ENCODE assay signal across 28 cellular contexts in genomic region chr16:23562505-23562904, GRCh38.
"Had no signal": no experiment of that assay in that cellular context is flagged by ENCODE, and none has a peak within 500 bp of the region (broad histone marks: within the 10 kb centered on the region; RNA-seq: fewer than 3 reads in every experiment).

No MANE protein-coding gene starts in this region.

- H3K27me3 Mint-ChIP-seq: dendritic cell treated with granulocyte-macrophage colony-stimulating factor and Interleukin-4, amounts not matched to agents 40 ng/mL and 50 ng/mL, for 4 days; memory B cell; progenitor cell of endocrine pancreas; stimulated activated naive CD8-positive, alpha-beta T cell treated with anti-CD3 and anti-CD28 coated beads, Interleukin-15, amount 100 ng/mL, for 72 hours had no signal

- H3K9me3 ChIP-seq: colonic mucosa, gastroesophageal sphincter, heart left ventricle, right atrium auricular region, sigmoid colon, suprapubic skin, thyroid gland, upper lobe of left lung had no signal

- H3K4me1 Mint-ChIP-seq: endodermal cell had no signal

- H2AFZ ChIP-seq: hepatocyte, neural progenitor cell, parathyroid adenoma had no signal

- H3K27ac Mint-ChIP-seq: dendritic cell treated with granulocyte-macrophage colony-stimulating factor and Interleukin-4, amounts not matched to agents 40 ng/mL and 50 ng/mL, for 4 days; endodermal cell; memory B cell; neural progenitor cell; progenitor cell of endocrine pancreas had no signal

- H3K4me2 ChIP-seq: hepatocyte, neural progenitor cell had no signal

- H3K4me3 Mint-ChIP-seq: dendritic cell treated with granulocyte-macrophage colony-stimulating factor and Interleukin-4, amounts not matched to agents 40 ng/mL and 50 ng/mL, for 4 days; endodermal cell; memory B cell; natural killer cell; neural progenitor cell; stimulated activated naive CD8-positive, alpha-beta T cell treated with anti-CD3 and anti-CD28 coated beads, Interleukin-15, amount 100 ng/mL, for 72 hours had no signal

- H3K4me1 ChIP-seq: colonic mucosa, parathyroid adenoma had no signal

- H3K27ac ChIP-seq: colonic mucosa, epithelial cell of prostate, gastroesophageal sphincter, heart left ventricle, hepatocyte, neural progenitor cell, parathyroid adenoma, sigmoid colon, skin epidermis, suprapubic skin, thyroid gland, upper lobe of left lung had no signal

- H3K9ac ChIP-seq: neural progenitor cell, parathyroid adenoma had no signal

- DNase-seq: colonic mucosa; effector CD8-positive, alpha-beta T cell; endodermal cell; foreskin fibroblast; heart left ventricle; kidney; natural killer cell; sigmoid colon; stimulated activated CD4-positive, alpha-beta T cell treated with anti-CD3 and anti-CD28 coated beads, Interleukin-15, amount 100 ng/mL, for 24 hours; stimulated activated CD4-positive, alpha-beta T cell treated with anti-CD3 and anti-CD28 coated beads, Interleukin-2, amount 100 ng/mL, for 48 hours; stimulated activated naive CD4-positive, alpha-beta T cell; stimulated activated naive CD8-positive, alpha-beta T cell treated with anti-CD3 and anti-CD28 coated beads, Interleukin-15, amount 100 ng/mL, for 72 hours; thyroid gland; upper lobe of left lung had no signal

- ATAC-seq: esophagus mucosa; gastroesophageal sphincter; heart left ventricle; left lobe of liver; natural killer cell; stimulated activated naive CD8-positive, alpha-beta T cell treated with anti-CD3 and anti-CD28 coated beads, Interleukin-15, amount 100 ng/mL, for 72 hours had no signal

- H3K9me3 Mint-ChIP-seq: dendritic cell treated with granulocyte-macrophage colony-stimulating factor and Interleukin-4, amounts not matched to agents 40 ng/mL and 50 ng/mL, for 4 days; endodermal cell; memory B cell; natural killer cell; neural progenitor cell; stimulated activated naive CD8-positive, alpha-beta T cell treated with anti-CD3 and anti-CD28 coated beads, Interleukin-15, amount 100 ng/mL, for 72 hours had no signal

- H3K4me3 ChIP-seq: colonic mucosa, gastroesophageal sphincter, heart left ventricle, hepatocyte, lung, neural progenitor cell, right atrium auricular region, sigmoid colon, skin epidermis, suprapubic skin, thyroid gland, upper lobe of left lung had no signal

- H3K27me3 ChIP-seq: colonic mucosa, gastroesophageal sphincter, heart left ventricle, hepatocyte, neural progenitor cell, right atrium auricular region, sigmoid colon, suprapubic skin, thyroid gland, upper lobe of left lung had no signal
